Comparison of ENCODE assay signal across 1 cellular context in genomic region chr11:71534711-71535608, GRCh38.
TF ChIP-seq lines count a peak whose summit lies in the region.
"Not testable (repeated sequence)": the region's sequence is repeated elsewhere in the genome, so short reads cannot be mapped to it uniquely, and the experiment has no call there.

No MANE protein-coding gene starts in this region.

TF ChIP-seq in K562, 482 proteins besides CTCF, POLR2A, EP300 and RAD21:
- TF ChIP-seq ARID1B (IDR thresholded peaks at IDR 0.05) (peak; percentile 87), NFIC (IDR thresholded peaks at IDR 0.05) (peak; percentile 85), SMARCE1 (IDR thresholded peaks at IDR 0.05) (peak; percentile 58), NEUROD1 (IDR thresholded peaks at IDR 0.05; ENCODE audit: borderline replicate concordance, low read depth, low read length, partially characterized antibody) (peak; percentile 11), TEAD4 (IDR thresholded peaks at IDR 0.05; ENCODE audit: low read length) (peak; percentile 77), MAX (CRISPR knock-in tag; IDR thresholded peaks at IDR 0.05) (0 out of 2 replicates have a peak, but pooled peaks have one; percentile 13), GATA2 (CRISPR knock-in tag; IDR thresholded peaks at IDR 0.05) (peak; percentile 75), CBFA2T2 (conservative IDR thresholded peaks at IDR 0.05) (peak; percentile 86), HDAC2 (IDR thresholded peaks at IDR 0.05) (0 out of 2 replicates have a peak, but pooled peaks have one; percentile 54), TAL1 (IDR thresholded peaks at IDR 0.05) (peak; percentile 77), POLR2AphosphoS5 (IDR thresholded peaks at IDR 0.05; ENCODE audit: control insufficient read depth, insufficient read depth, low read depth, low read length) (peak; percentile 57; the same call in 1 of the 2 replicates), CXXC5 (CRISPR knock-in tag; IDR thresholded peaks at IDR 0.05) (peak; percentile 45; the same call in 1 of the 2 replicates), SPI1 (IDR thresholded peaks at IDR 0.05; ENCODE audit: borderline replicate concordance, low read depth, low read length) (peak; percentile 93), NCOR1 (IDR thresholded peaks at IDR 0.05) (peak; percentile 84), L3MBTL2 (IDR thresholded peaks at IDR 0.05) (0 out of 2 replicates have a peak, but pooled peaks have one; percentile 27), HMBOX1 (IDR thresholded peaks at IDR 0.05) (peak; percentile 67), KLF16 (IDR thresholded peaks at IDR 0.05) (peak; percentile 69), RCOR1 (IDR thresholded peaks at IDR 0.05; ENCODE audit: borderline replicate concordance in 1 of 2, low read depth in 2 of 2, low read length in 2 of 2) (0 out of 4 replicates have a peak, but pooled peaks of 1 of the 2 experiments have one; percentile 14), SMARCA4 (IDR thresholded peaks at IDR 0.05) (peak; percentile 81), MYNN (IDR thresholded peaks at IDR 0.05) (0 out of 2 replicates have a peak, but pooled peaks have one; percentile 45), TCF3 (CRISPR knock-in tag; IDR thresholded peaks at IDR 0.05) (peak; percentile 80), KDM1A (IDR thresholded peaks at IDR 0.05) (peak; percentile 9 to 56; a peak in 3 of 4 replicates), ZEB2 (IDR thresholded peaks at IDR 0.05) (0 out of 2 replicates have a peak, but pooled peaks have one; percentile 49), DPF2 (IDR thresholded peaks at IDR 0.05) (peak; percentile 61), MTA2 (IDR thresholded peaks at IDR 0.05; ENCODE audit: low read depth) (peak; percentile 62), CBFA2T3 (IDR thresholded peaks at IDR 0.05) (peak; percentile 90), TRIM24 (IDR thresholded peaks at IDR 0.05) (peak in 1 of 2 experiments; percentile 62; a peak in 1 of 4 replicates), MTA3 (IDR thresholded peaks at IDR 0.05; ENCODE audit: borderline replicate concordance) (0 out of 2 replicates have a peak, but pooled peaks have one; percentile 31), PHF21A (IDR thresholded peaks at IDR 0.05; ENCODE audit: borderline replicate concordance, low read depth) (0 out of 2 replicates have a peak, but pooled peaks have one; percentile 24), ZNF740 (tag; IDR thresholded peaks at IDR 0.05) (0 out of 4 replicates have a peak, but pooled peaks of 1 of the 2 experiments have one; percentile 47), SMAD4 (CRISPR knock-in tag; conservative IDR thresholded peaks at IDR 0.05) (peak; percentile 60; the same call in 1 of the 2 replicates), SOX6 (IDR thresholded peaks at IDR 0.05) (peak; percentile 57; the same call in 1 of the 2 replicates), CTBP1 (IDR thresholded peaks at IDR 0.05; ENCODE audit: borderline replicate concordance) (peak; percentile 39; the same call in 1 of the 2 replicates)
- TF ChIP-seq TEAD4 (CRISPR knock-in tag; IDR thresholded peaks at IDR 0.05; ENCODE audit: borderline replicate concordance); MYNN (CRISPR knock-in tag; IDR thresholded peaks at IDR 0.05); ZNF740 (CRISPR knock-in tag; IDR thresholded peaks at IDR 0.05): not testable (repeated sequence)
TF ChIP-seq in K562: peak in this region for 33; not testable (repeated sequence) for 449.
